Comparison of ENCODE assay signal across 18 cellular contexts in the genomic region with DNA sequence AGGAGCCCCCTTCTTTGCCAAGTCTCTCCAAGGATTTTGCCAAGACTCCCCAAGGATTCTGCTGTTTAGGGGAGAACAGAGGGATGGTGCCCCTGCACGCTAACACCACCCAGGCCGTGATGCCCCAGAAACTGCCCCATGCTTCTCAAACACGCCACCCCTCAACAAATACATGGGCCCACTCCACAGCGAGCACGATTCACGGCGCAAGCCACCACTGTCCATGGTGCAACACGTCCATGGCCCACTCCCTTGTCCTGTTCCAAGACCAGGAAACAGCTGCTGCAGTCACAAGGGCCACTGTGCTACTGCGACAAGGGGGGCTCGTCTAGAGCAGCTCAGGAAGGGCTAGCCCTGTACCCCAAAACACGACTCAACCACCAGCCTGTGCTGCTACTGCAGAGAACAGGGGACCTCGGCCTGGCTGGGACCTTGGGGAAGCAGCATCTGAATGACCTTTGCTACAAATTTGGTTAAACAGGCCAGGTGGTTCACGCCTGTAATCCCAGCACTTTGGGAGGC. TPM values are rescaled to one million over a fixed set of nuclear protein-coding genes. Genes with fewer than 3 reads are reported as not detected.
DNase-seq lines count a peak whose midpoint lies in the region; ATAC-seq and TF ChIP-seq lines count a peak whose summit lies in the region.
"Had no signal": no experiment of that assay in that cellular context is flagged by ENCODE, and none has a peak within 500 bp of the region (broad histone marks: within the 10 kb centered on the region; RNA-seq: fewer than 3 reads in every experiment).

No MANE protein-coding gene starts in this region.

- H3K4me1 Mint-ChIP-seq in activated naive CD4-positive, alpha-beta T cell treated with anti-CD3 and anti-CD28 coated beads, Interleukin-2, amount 10 ng/mL, durations not matched to agents 7 days and 5 days = peaks cover 31% of the 10 kb centered on the region
- H3K4me1 Mint-ChIP-seq in activated naive CD4-positive, alpha-beta T cell treated with anti-CD3 and anti-CD28 coated beads for 36 hours (ENCODE audit: low read depth) = peaks cover 37% of the 10 kb centered on the region
- H3K4me1 Mint-ChIP-seq in activated T-helper 1 cell treated with anti-CD3 and anti-CD28 coated beads, Interleukin-12 subunit alpha, Interleukin-12 subunit beta, Interleukin-2, Interleukin-4 antibody, amounts not matched to agents 30 ng/mL and 10 ng/mL and 1 ng/mL, durations not matched to agents 14 hours and 24 hours and 36 hours (ENCODE audit: low read depth) = peaks cover 36% of the 10 kb centered on the region

- H3K23ac ChIP-seq in mesenchymal stem cell (ENCODE audit: low read length in 2 of 2) = no peak overlapping the region

- peak overlapping the region; percentile 44 to 59 for H3K18ac ChIP-seq in mesenchymal stem cell (ENCODE audit: low read depth in 1 of 2, low read length in 2 of 2)

- H3K4ac ChIP-seq in mesenchymal stem cell (ENCODE audit: low read depth in 1 of 2, low read length in 2 of 2) = peak overlapping the region in 1 of 2 experiments; percentile 66

- intact Hi-C loops in activated naive CD4-positive, alpha-beta T cell treated with anti-CD3 and anti-CD28 coated beads for 36 hours (cut with micrococcal nuclease) = loop anchor here (5.0 kb wide), 2 partner anchors 203 to 373 kb away; no protein-coding TSS in a partner anchor
- intact Hi-C loops in activated T-helper 1 cell treated with anti-CD3 and anti-CD28 coated beads, Interleukin-12 subunit alpha, Interleukin-12 subunit beta, Interleukin-2, Interleukin-4 antibody, amounts not matched to agents 30 ng/mL and 10 ng/mL and 1 ng/mL, durations not matched to agents 14 hours and 24 hours and 36 hours (cut with micrococcal nuclease) = loop anchor here (5.0 kb wide), 1 partner anchor 373 kb away; no protein-coding TSS in a partner anchor
- intact Hi-C loops in stomach (cut with DNase I; ENCODE audit: low total_unique reads) = no loop called here

- H3K4me1 ChIP-seq in mesenchymal stem cell (ENCODE audit: control insufficient read depth, insufficient read depth, low read depth, low read length) (peaks cover 52% of the 10 kb centered on the region), stomach (peaks cover 49 to 84% (median 69%) of the 10 kb centered on the region in 4 donors), MM.1S (ENCODE audit: low read length) (no peaks in the 10 kb centered on the region)
- H3K4me1 ChIP-seq: prostate gland had no signal

- TF ChIP-seq EP300 in stomach (IDR thresholded peaks at IDR 0.05) = no peak

- peaks cover 67% of the 10 kb centered on the region for H4K20me1 ChIP-seq in MM.1S (ENCODE audit: insufficient read depth, low read length)

- H3K36me3 ChIP-seq in mesenchymal stem cell (ENCODE audit: control insufficient read depth in 1 of 2, insufficient read depth in 2 of 2, low read depth in 1 of 2, low read length in 2 of 2) (peaks cover 28 to 32% of the 10 kb centered on the region in 2 experiments), stomach (peaks cover 3 to 33% (median 26%) of the 10 kb centered on the region in 4 donors), MM.1S (replicated peaks; ENCODE audit: insufficient read depth, low read length) (no peaks in the 10 kb centered on the region)
- H3K36me3 ChIP-seq: prostate gland, uterus had no signal

- H3K14ac ChIP-seq in mesenchymal stem cell (ENCODE audit: low read length in 2 of 2) = peak overlapping the region in 1 of 2 experiments; percentile 49

- H3F3A ChIP-seq in MM.1S (ENCODE audit: insufficient read depth, low read length) = no peaks in the 10 kb centered on the region

- no peak overlapping the region for H2AFZ ChIP-seq in mesenchymal stem cell (ENCODE audit: low read depth, low read length)
- no peak overlapping the region for H2AFZ ChIP-seq in MM.1S (ENCODE audit: low read length)

- TF ChIP-seq CTCF in stomach (IDR thresholded peaks at IDR 0.05) (no peak), MM.1S (IDR thresholded peaks at IDR 0.05; ENCODE audit: low read length) (no peak)

- no peak for TF ChIP-seq POLR2A in stomach (IDR thresholded peaks at IDR 0.05)

- H3K27ac ChIP-seq in mesenchymal stem cell (ENCODE audit: low read length, poor library complexity, severe bottlenecking) = no peak overlapping the region
- peak overlapping the region; percentile 3 to 92 (median 61) for H3K27ac ChIP-seq in stomach
- no peak overlapping the region for H3K27ac ChIP-seq in MM.1S (ENCODE audit: low read length)
- H3K27ac ChIP-seq: prostate gland had no signal

- H2AK5ac ChIP-seq in mesenchymal stem cell (ENCODE audit: low read length, severe bottlenecking) = no peak overlapping the region

- H3K4me3 Mint-ChIP-seq in activated naive CD4-positive, alpha-beta T cell treated with anti-CD3 and anti-CD28 coated beads, Interleukin-2, amount 10 ng/mL, durations not matched to agents 7 days and 5 days = no peak overlapping the region
- no peak overlapping the region for H3K4me3 Mint-ChIP-seq in activated naive CD4-positive, alpha-beta T cell treated with anti-CD3 and anti-CD28 coated beads for 36 hours
- no peak overlapping the region for H3K4me3 Mint-ChIP-seq in activated T-helper 1 cell treated with anti-CD3 and anti-CD28 coated beads, Interleukin-12 subunit alpha, Interleukin-12 subunit beta, Interleukin-2, Interleukin-4 antibody, amounts not matched to agents 30 ng/mL and 10 ng/mL and 1 ng/mL, durations not matched to agents 14 hours and 24 hours and 36 hours
- H3K4me3 Mint-ChIP-seq: HFFc6 had no signal

- H3K9me3 Mint-ChIP-seq in activated naive CD4-positive, alpha-beta T cell treated with anti-CD3 and anti-CD28 coated beads, Interleukin-2, amount 10 ng/mL, durations not matched to agents 7 days and 5 days = no peaks in the 10 kb centered on the region
- H3K9me3 Mint-ChIP-seq in activated naive CD4-positive, alpha-beta T cell treated with anti-CD3 and anti-CD28 coated beads for 36 hours = no peaks in the 10 kb centered on the region
- H3K9me3 Mint-ChIP-seq in activated T-helper 1 cell treated with anti-CD3 and anti-CD28 coated beads, Interleukin-12 subunit alpha, Interleukin-12 subunit beta, Interleukin-2, Interleukin-4 antibody, amounts not matched to agents 30 ng/mL and 10 ng/mL and 1 ng/mL, durations not matched to agents 14 hours and 24 hours and 36 hours = no peaks in the 10 kb centered on the region
- H3K9me3 Mint-ChIP-seq: HFFc6 had no signal

- no peaks in the 10 kb centered on the region for H3K27me3 Mint-ChIP-seq in activated naive CD4-positive, alpha-beta T cell treated with anti-CD3 and anti-CD28 coated beads, Interleukin-2, amount 10 ng/mL, durations not matched to agents 7 days and 5 days
- no peaks in the 10 kb centered on the region for H3K27me3 Mint-ChIP-seq in activated naive CD4-positive, alpha-beta T cell treated with anti-CD3 and anti-CD28 coated beads for 36 hours (ENCODE audit: low read depth)
- peaks cover 1% of the 10 kb centered on the region for H3K27me3 Mint-ChIP-seq in activated T-helper 1 cell treated with anti-CD3 and anti-CD28 coated beads, Interleukin-12 subunit alpha, Interleukin-12 subunit beta, Interleukin-2, Interleukin-4 antibody, amounts not matched to agents 30 ng/mL and 10 ng/mL and 1 ng/mL, durations not matched to agents 14 hours and 24 hours and 36 hours (ENCODE audit: insufficient read depth)

- H4K91ac ChIP-seq in mesenchymal stem cell (ENCODE audit: low read length) = peak overlapping the region; percentile 93

- no peak overlapping the region for H2BK120ac ChIP-seq in mesenchymal stem cell (ENCODE audit: low read depth, low read length)

- H3K36me3 Mint-ChIP-seq in activated naive CD4-positive, alpha-beta T cell treated with anti-CD3 and anti-CD28 coated beads, Interleukin-2, amount 10 ng/mL, durations not matched to agents 7 days and 5 days = peaks cover 6% of the 10 kb centered on the region
- H3K36me3 Mint-ChIP-seq in activated naive CD4-positive, alpha-beta T cell treated with anti-CD3 and anti-CD28 coated beads for 36 hours (ENCODE audit: low read depth) = peaks cover 2% of the 10 kb centered on the region
- H3K36me3 Mint-ChIP-seq in activated T-helper 1 cell treated with anti-CD3 and anti-CD28 coated beads, Interleukin-12 subunit alpha, Interleukin-12 subunit beta, Interleukin-2, Interleukin-4 antibody, amounts not matched to agents 30 ng/mL and 10 ng/mL and 1 ng/mL, durations not matched to agents 14 hours and 24 hours and 36 hours (ENCODE audit: low read depth) = peaks cover 6% of the 10 kb centered on the region

- H4K8ac ChIP-seq in mesenchymal stem cell (ENCODE audit: low read length) = peak overlapping the region; percentile 31

- H3K9ac ChIP-seq in mesenchymal stem cell (ENCODE audit: low read length) (no peak overlapping the region), MM.1S (ENCODE audit: low read length) (no peak overlapping the region)

- peaks cover 30% of the 10 kb centered on the region for H3K79me1 ChIP-seq in mesenchymal stem cell (replicated peaks; ENCODE audit: low read length, poor library complexity, severe bottlenecking)

- no peak for ATAC-seq in HG02610 (IDR thresholded peaks at IDR 0.05; ENCODE audit: unreplicated experiment)
- ATAC-seq: gastroesophageal sphincter had no signal

- H2BK12ac ChIP-seq in mesenchymal stem cell (ENCODE audit: low read length in 2 of 2) = peak overlapping the region; percentile 33 to 85

- peaks cover 98% of the 10 kb centered on the region for H3K79me2 ChIP-seq in MM.1S (ENCODE audit: low read length)

- no peak for DNase-seq in activated naive CD4-positive, alpha-beta T cell treated with anti-CD3 and anti-CD28 coated beads, Interleukin-2, amount 10 ng/mL, durations not matched to agents 7 days and 5 days
- no peak for DNase-seq in activated naive CD4-positive, alpha-beta T cell treated with anti-CD3 and anti-CD28 coated beads for 36 hours
- DNase-seq in activated T-helper 1 cell treated with anti-CD3 and anti-CD28 coated beads, Interleukin-12 subunit alpha, Interleukin-12 subunit beta, Interleukin-2, Interleukin-4 antibody, amounts not matched to agents 30 ng/mL and 10 ng/mL and 1 ng/mL, durations not matched to agents 14 hours and 24 hours and 36 hours (ENCODE audit: low spot score) = no peak
- DNase-seq in mesenchymal stem cell = no peak
- no peak for DNase-seq in stomach
- DNase-seq in MM.1S = no peak
- no peak for DNase-seq in activated effector memory CD4-positive, alpha-beta T cell treated with Interleukin-2 at 50 U/mL for 16 hours
- DNase-seq: activated CD8-positive, alpha-beta memory T cell treated with anti-CD3 and anti-CD28 coated beads for 24 hours; activated gamma-delta T cell; HFFc6; NCI-H146; stimulated activated CD4-positive, alpha-beta T cell treated with anti-CD3 and anti-CD28 coated beads, Interleukin-12 subunit alpha, Interleukin-12 subunit beta, amount 100 ng/mL, for 4 hours; stimulated activated naive CD4-positive, alpha-beta T cell had no signal

- H3K27me3 ChIP-seq in mesenchymal stem cell (ENCODE audit: control insufficient read depth in 1 of 2, insufficient read depth in 1 of 2, low read length in 2 of 2) = no peaks in the 10 kb centered on the region
- no peaks in the 10 kb centered on the region for H3K27me3 ChIP-seq in stomach
- no peaks in the 10 kb centered on the region for H3K27me3 ChIP-seq in MM.1S (replicated peaks; ENCODE audit: insufficient read depth, low read length)
- H3K27me3 ChIP-seq: gastroesophageal sphincter, uterus had no signal

- CTCF ChIA-PET in activated naive CD4-positive, alpha-beta T cell treated with anti-CD3 and anti-CD28 coated beads, Interleukin-2, amount 10 ng/mL, durations not matched to agents 7 days and 5 days (lab: Charles Lee) = no interaction called here
- CTCF ChIA-PET in activated naive CD4-positive, alpha-beta T cell treated with anti-CD3 and anti-CD28 coated beads for 36 hours (lab: Charles Lee) = interaction anchor here (0.6 kb wide), 1 partner anchor 11 kb away, joined by 3 read pairs; no protein-coding TSS in a partner anchor

- H3K27ac Mint-ChIP-seq in activated naive CD4-positive, alpha-beta T cell treated with anti-CD3 and anti-CD28 coated beads, Interleukin-2, amount 10 ng/mL, durations not matched to agents 7 days and 5 days = peak overlapping the region; percentile 55
- no peak overlapping the region for H3K27ac Mint-ChIP-seq in activated naive CD4-positive, alpha-beta T cell treated with anti-CD3 and anti-CD28 coated beads for 36 hours
- H3K27ac Mint-ChIP-seq in activated T-helper 1 cell treated with anti-CD3 and anti-CD28 coated beads, Interleukin-12 subunit alpha, Interleukin-12 subunit beta, Interleukin-2, Interleukin-4 antibody, amounts not matched to agents 30 ng/mL and 10 ng/mL and 1 ng/mL, durations not matched to agents 14 hours and 24 hours and 36 hours = peak overlapping the region; percentile 44

- H3K9me3 ChIP-seq in mesenchymal stem cell (ENCODE audit: control insufficient read depth, low read length) (no peaks in the 10 kb centered on the region), stomach (no peaks in the 10 kb centered on the region), MM.1S (replicated peaks; ENCODE audit: insufficient read depth, low read length) (no peaks in the 10 kb centered on the region)
- H3K9me3 ChIP-seq: gastroesophageal sphincter, prostate gland, uterus had no signal

- 90% methylated on average over 13 of the region's 13 CpGs for WGBS in mesenchymal stem cell
- WGBS in stomach, 5 donors = 86 to 92% (median 89%) methylated on average over 12 to 13 of the region's 13 CpGs

- no peak overlapping the region for H3K4me3 ChIP-seq in mesenchymal stem cell (ENCODE audit: insufficient read depth in 1 of 2, low read depth in 1 of 2, low read length in 2 of 2)
- no peak overlapping the region for H3K4me3 ChIP-seq in stomach
- H3K4me3 ChIP-seq in MM.1S (ENCODE audit: low read length) = no peak overlapping the region
- H3K4me3 ChIP-seq: coronary artery, gastroesophageal sphincter, prostate gland, uterus had no signal

- no peak overlapping the region for H2BK15ac ChIP-seq in mesenchymal stem cell (ENCODE audit: low read depth, poor library complexity, severe bottlenecking)

- H2BK5ac ChIP-seq in mesenchymal stem cell (ENCODE audit: low read depth, low read length, poor library complexity, severe bottlenecking) = no peak overlapping the region

- H3K9me2 ChIP-seq in MM.1S (replicated peaks; ENCODE audit: insufficient read depth, low read length) = no peaks in the 10 kb centered on the region

- H3K4me2 ChIP-seq in mesenchymal stem cell (ENCODE audit: low read length, poor library complexity, severe bottlenecking) = no peak overlapping the region
- no peak overlapping the region for H3K4me2 ChIP-seq in MM.1S (ENCODE audit: low read depth, low read length)

RNA-seq across cellular contexts. Expression of a gene that starts 36.5 kb away (rescaled TPM):
- total RNA-seq in activated naive CD4-positive, alpha-beta T cell treated with anti-CD3 and anti-CD28 coated beads for 36 hours = 10 to 100 TPM; 12.3 to 14.3 TPM
- 9.0 and 10.7 TPM in 2 replicates for total RNA-seq in activated T-helper 1 cell treated with anti-CD3 and anti-CD28 coated beads, Interleukin-12 subunit alpha, Interleukin-12 subunit beta, Interleukin-2, Interleukin-4 antibody, amounts not matched to agents 30 ng/mL and 10 ng/mL and 1 ng/mL, durations not matched to agents 14 hours and 24 hours and 36 hours
- 83.2 TPM for polyA plus RNA-seq in mesenchymal stem cell (2013, experiment 1 of 2)
- polyA plus RNA-seq in mesenchymal stem cell (2013, experiment 2 of 2) = 85.1 TPM
- total RNA-seq in stomach = 10 to 100 TPM in 4 of 5 donors, 1 to 10 TPM in 1; 7.8 to 47.3 (median 15.8) TPM
- polyA plus RNA-seq in stomach = 10 to 100 TPM in 2 of 3 donors, 1 to 10 TPM in 1; 9.5 to 39.7 (median 15.0) TPM

RNA-seq across cellular contexts. Expression of a gene that starts 47.4 kb away (rescaled TPM):
- 10 to 100 TPM; 14.1 TPM for total RNA-seq in activated naive CD4-positive, alpha-beta T cell treated with anti-CD3 and anti-CD28 coated beads for 36 hours
- 23.6 and 24.1 TPM in 2 replicates for total RNA-seq in activated T-helper 1 cell treated with anti-CD3 and anti-CD28 coated beads, Interleukin-12 subunit alpha, Interleukin-12 subunit beta, Interleukin-2, Interleukin-4 antibody, amounts not matched to agents 30 ng/mL and 10 ng/mL and 1 ng/mL, durations not matched to agents 14 hours and 24 hours and 36 hours
- polyA plus RNA-seq in mesenchymal stem cell (2013, experiment 1 of 2) = 9.8 TPM
- polyA plus RNA-seq in mesenchymal stem cell (2013, experiment 2 of 2) = 9.8 TPM
- total RNA-seq in stomach = 10 to 100 TPM in 3 of 5 donors, 1 to 10 TPM in 2; 8.0 to 88.7 (median 13.5) TPM
- 10 to 100 TPM in 1 of 3 donors, 1 to 10 TPM in 2; 4.1 to 12.7 (median 8.1) TPM for polyA plus RNA-seq in stomach

RNA-seq across cellular contexts. Expression of a gene that starts 55.2 kb away (rescaled TPM):
- total RNA-seq in activated naive CD4-positive, alpha-beta T cell treated with anti-CD3 and anti-CD28 coated beads for 36 hours = 10 to 100 TPM; 62.6 to 71.4 TPM
- 135 and 141 TPM in 2 replicates for total RNA-seq in activated T-helper 1 cell treated with anti-CD3 and anti-CD28 coated beads, Interleukin-12 subunit alpha, Interleukin-12 subunit beta, Interleukin-2, Interleukin-4 antibody, amounts not matched to agents 30 ng/mL and 10 ng/mL and 1 ng/mL, durations not matched to agents 14 hours and 24 hours and 36 hours
- 88.5 TPM for polyA plus RNA-seq in mesenchymal stem cell (2013, experiment 1 of 2)
- 97.4 TPM for polyA plus RNA-seq in mesenchymal stem cell (2013, experiment 2 of 2)
- total RNA-seq in stomach = 100 to 1,000 TPM in 1 of 5 donors, 10 to 100 TPM in 4; 22.8 to 253 (median 39.7) TPM
- 10 to 100 TPM; 49.9 to 77.6 (median 54.4) TPM for polyA plus RNA-seq in stomach

Comparison
In these comparisons a context has a peak if more than half of its experiments do, and no peak if none do; other contexts are left out.
1. H3K27ac ChIP-seq: peak in stomach (5 of 5); none in mesenchymal stem cell (single experiment) and MM.1S (single experiment).